Comparison of ENCODE assay signal across 1 cellular context in the genomic region with DNA sequence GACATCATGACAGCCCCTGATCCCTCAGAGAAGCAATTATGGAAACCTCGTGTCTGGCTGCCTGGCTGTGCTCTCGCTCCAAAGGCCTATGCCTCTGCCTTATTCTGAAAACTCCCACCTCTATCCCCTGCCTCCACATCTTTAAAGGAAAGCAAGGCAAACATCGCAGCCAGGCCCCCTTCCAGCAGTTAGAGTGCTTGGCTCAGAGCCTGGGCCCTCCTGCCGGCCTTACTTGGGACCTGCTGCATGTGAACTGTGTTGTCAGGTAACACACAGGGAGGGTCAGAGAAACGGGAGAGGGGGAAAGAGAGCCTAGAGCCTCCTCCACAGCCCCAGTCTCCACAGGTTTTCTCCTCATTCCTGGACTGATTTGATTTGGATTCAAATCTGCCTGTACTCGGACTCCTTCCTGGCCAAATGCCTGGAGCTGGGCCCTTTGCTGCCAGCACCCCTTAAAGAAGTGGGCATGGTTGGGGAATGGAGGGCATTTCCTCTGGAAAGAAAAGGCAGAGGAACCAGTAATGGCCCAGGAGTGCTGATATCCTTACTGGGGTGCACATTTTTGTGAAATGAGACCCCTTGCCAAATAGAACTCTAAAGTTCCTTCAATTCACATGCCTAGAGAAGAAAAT.
A peak's percentile ranks its signal among the peaks of the same experiment; 100 is the strongest.
TF ChIP-seq lines count a peak whose summit lies in the region.

No MANE protein-coding gene starts in this region.

TF ChIP-seq in neural cell, 6 proteins besides CTCF, POLR2A, EP300 and RAD21 (continued from another document):
- TF ChIP-seq REST (IDR thresholded peaks at IDR 0.05; ENCODE audit: borderline replicate concordance): peak; percentile 15
